17 cellular contexts compared by ENCODE assay signal in the genomic region with DNA sequence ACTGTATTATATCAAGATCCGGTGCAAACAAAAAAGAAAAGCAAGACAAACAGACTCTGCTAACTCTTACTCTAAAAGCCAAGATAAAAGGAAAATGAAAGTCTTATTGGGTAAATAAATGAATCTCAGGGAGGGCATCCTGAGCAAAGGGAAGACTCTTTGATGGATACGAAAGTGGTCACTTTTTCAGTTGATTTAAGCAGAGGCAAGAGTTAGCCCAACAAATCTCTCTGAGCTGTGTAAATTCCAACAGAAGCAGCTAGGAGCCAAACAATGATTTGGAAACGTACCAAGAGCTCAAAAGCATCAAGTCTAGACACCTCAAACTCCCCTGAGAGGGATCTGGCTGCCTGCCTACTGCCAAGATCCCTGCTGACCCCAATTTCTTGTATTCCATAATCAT. TPM values are rescaled to one million over a fixed set of nuclear protein-coding genes. Genes with fewer than 3 reads are reported as not detected.
DNase-seq lines count a peak whose midpoint lies in the region; ATAC-seq and TF ChIP-seq lines count a peak whose summit lies in the region.
"Had no signal": no experiment of that assay in that cellular context is flagged by ENCODE, and none has a peak within 500 bp of the region (broad histone marks: within the 10 kb centered on the region; RNA-seq: fewer than 3 reads in every experiment).

No MANE protein-coding gene starts in this region.

- no peak overlapping the region for H3K27ac ChIP-seq in RWPE1
- H3K27ac ChIP-seq in epithelial cell of prostate: peak overlapping the region; percentile 62
- H3K27ac ChIP-seq in ovary: no peak overlapping the region
- H3K27ac ChIP-seq: uterus had no signal

- intact Hi-C loops in ovary (cut with DNase I): no loop called here

- TF ChIP-seq CTCF in RWPE1 (conservative IDR thresholded peaks at IDR 0.05; ENCODE audit: low read depth): no peak
- TF ChIP-seq CTCF in ovary (IDR thresholded peaks at IDR 0.05): no peak

- H3K36me3 ChIP-seq in ovary: no peaks in the 10 kb centered on the region
- H3K36me3 ChIP-seq: uterus had no signal

- H3K4me3 ChIP-seq in skeletal muscle cell (ENCODE audit: low read depth, low read length) (no peak overlapping the region), ovary (no peak overlapping the region)
- H3K4me3 ChIP-seq: uterus had no signal

- H3K9me3 ChIP-seq in ovary: no peaks in the 10 kb centered on the region
- H3K9me3 ChIP-seq: uterus had no signal

- no peak for TF ChIP-seq POLR2A in ovary (IDR thresholded peaks at IDR 0.05)

- H3K4me1 ChIP-seq in ovary (ENCODE audit: insufficient read depth): peaks cover 2% of the 10 kb centered on the region

- DNase-seq in NCI-H2227 (lab: John Stamatoyannopoulos, UW; ENCODE audit: unreplicated experiment) (peak; percentile 36), NCI-H2227 treated with DMSO at 0.1 percent for 48 hours (lab: John Stamatoyannopoulos, UW) (no peak), RWPE1 (ENCODE audit: low spot score) (peak; percentile 19), epithelial cell of prostate (ENCODE audit: low read depth, low spot score) (no peak), skeletal muscle cell (ENCODE audit: low read depth) (peak; percentile 35), DMS53 treated with DMSO at 0.1 percent for 48 hours (lab: John Stamatoyannopoulos, UW; ENCODE audit: unreplicated experiment) (no peak), ovary (no peak)
- DNase-seq: activated CD4-positive, alpha-beta T cell treated with anti-CD3 and anti-CD28 coated beads for 36 hours; activated naive CD4-positive, alpha-beta T cell; left cardiac atrium; naive B cell; NCI-H1092; NCI-H345; T-helper 9 cell; uterus had no signal

- H3K27me3 ChIP-seq in ovary: no peaks in the 10 kb centered on the region
- H3K27me3 ChIP-seq: uterus had no signal

- no peak for TF ChIP-seq EP300 in ovary (IDR thresholded peaks at IDR 0.05)

- ATAC-seq in GM21447 (IDR thresholded peaks at IDR 0.05; ENCODE audit: unreplicated experiment): no peak
- ATAC-seq: activated CD4-positive, alpha-beta T cell treated with anti-CD3 and anti-CD28 coated beads for 36 hours had no signal

- 65 to 70% (median 68%) methylated on average over 3 of the region's 3 CpGs for WGBS in ovary, 3 donors

- POLR2A ChIA-PET in RWPE1 (lab: Yijun Ruan, JAX; ENCODE audit: low non-redundant PET): no interaction called here

- CTCF ChIA-PET in RWPE1 (lab: Yijun Ruan, JAX): no interaction called here

RNA-seq across cellular contexts. Expression of gene OSBPL10, which starts 39.8 kb away (rescaled TPM):
- 10 to 100 TPM in 5 of 7 donors, 1 to 10 TPM in 2; 8.6 to 36.6 (median 11.4) TPM for total RNA-seq in ovary
- 1 to 10 TPM; 2.5 to 8.5 TPM for polyA plus RNA-seq in ovary
- polyA plus RNA-seq: CD14-positive monocyte had no signal

RNA-seq across cellular contexts. Expression of gene ZNF860, which starts 40.3 kb away (rescaled TPM):
- total RNA-seq in ovary: 1 to 10 TPM in 4 of 7 donors, under 1 TPM in 3; 0.36 to 1.6 (median 1.1) TPM
- 1 to 10 TPM in 1 of 2 donors, under 1 TPM in 1; 0.28 to 1.1 TPM for polyA plus RNA-seq in ovary
- polyA plus RNA-seq: CD14-positive monocyte had no signal

Comparison
In these comparisons a context has a peak if more than half of its experiments do, and no peak if none do; other contexts are left out.
1. DNase-seq: peak in NCI-H2227 (single experiment), RWPE1 (single experiment) and skeletal muscle cell (single experiment); none in NCI-H2227 treated with DMSO at 0.1 percent for 48 hours (single experiment), epithelial cell of prostate (single experiment), DMS53 treated with DMSO at 0.1 percent for 48 hours (single experiment) and ovary (0 of 5).